In genomic region chr1:41486892-41487728, GRCh38 we compare ENCODE assay signal across 1 cellular context.
TF ChIP-seq lines count a peak whose summit lies in the region.

No MANE protein-coding gene starts in this region.

TF ChIP-seq in GM23338, 12 proteins besides CTCF, POLR2A, EP300 and RAD21 (continued from another document):
- TF ChIP-seq REST (IDR thresholded peaks at IDR 0.05; ENCODE audit: unreplicated experiment) (no peak), EZH2 (IDR thresholded peaks at IDR 0.05; ENCODE audit: low read depth, unreplicated experiment) (no peak), CREB1 (CRISPR knock-in tag; IDR thresholded peaks at IDR 0.05; ENCODE audit: low read depth) (no peak), ZNF462 (CRISPR knock-in tag; IDR thresholded peaks at IDR 0.05) (no peak), ZNF331 (CRISPR knock-in tag; IDR thresholded peaks at IDR 0.05; ENCODE audit: low read depth) (no peak), ZNF114 (CRISPR knock-in tag; IDR thresholded peaks at IDR 0.05) (no peak), POLR2AphosphoS5 (IDR thresholded peaks at IDR 0.05; ENCODE audit: low read depth) (no peak), STAT1 (IDR thresholded peaks at IDR 0.05; ENCODE audit: unreplicated experiment) (no peak)
